1 cellular context compared by ENCODE assay signal in the genomic region with DNA sequence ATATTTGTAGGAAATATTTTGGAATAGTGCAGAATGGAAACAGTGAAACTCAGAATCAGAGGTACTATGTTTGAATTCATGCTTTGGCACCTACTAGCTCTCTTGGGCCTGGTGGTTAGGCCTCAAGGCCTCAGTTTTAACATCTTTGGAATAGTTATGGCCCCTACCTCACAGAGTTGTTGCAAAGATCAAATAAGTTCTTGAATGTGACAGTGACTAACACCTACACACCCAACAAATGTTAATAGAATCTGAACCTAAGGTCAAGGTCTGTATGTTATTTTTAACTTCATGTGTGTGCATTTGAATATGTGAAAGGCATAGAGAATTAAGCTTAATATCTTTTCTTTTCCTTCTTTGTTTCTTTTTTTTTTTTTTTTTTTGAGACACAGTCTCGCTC.
TF ChIP-seq lines count a peak whose summit lies in the region.

No MANE protein-coding gene starts in this region.

TF ChIP-seq in HepG2, 621 proteins besides CTCF, POLR2A, EP300 and RAD21 (continued from another document and continues in another):
- TF ChIP-seq GABPB1 (CRISPR knock-in tag; IDR thresholded peaks at IDR 0.05), result no peak
- TF ChIP-seq HOXA5 (CRISPR knock-in tag; IDR thresholded peaks at IDR 0.05), result 0 out of 2 replicates have a peak, but pooled peaks have one; percentile 32
- no peak for TF ChIP-seq HOXA9 (CRISPR knock-in tag; IDR thresholded peaks at IDR 0.05; ENCODE audit: borderline replicate concordance)
- no peak for TF ChIP-seq SMAD3 (CRISPR knock-in tag; IDR thresholded peaks at IDR 0.05)
- TF ChIP-seq, protein P1, sequence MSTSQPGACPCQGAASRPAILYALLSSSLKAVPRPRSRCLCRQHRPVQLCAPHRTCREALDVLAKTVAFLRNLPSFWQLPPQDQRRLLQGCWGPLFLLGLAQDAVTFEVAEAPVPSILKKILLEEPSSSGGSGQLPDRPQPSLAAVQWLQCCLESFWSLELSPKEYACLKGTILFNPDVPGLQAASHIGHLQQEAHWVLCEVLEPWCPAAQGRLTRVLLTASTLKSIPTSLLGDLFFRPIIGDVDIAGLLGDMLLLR (CRISPR knock-in tag; IDR thresholded peaks at IDR 0.05), result no peak
- no peak for TF ChIP-seq ZNF883 (CRISPR knock-in tag; IDR thresholded peaks at IDR 0.05; ENCODE audit: not compliant biosample characterization)
- no peak for TF ChIP-seq ZSCAN31 (CRISPR knock-in tag; IDR thresholded peaks at IDR 0.05; ENCODE audit: low read depth)
- TF ChIP-seq TP53 (CRISPR knock-in tag; conservative IDR thresholded peaks at IDR 0.05), result no peak
- peak; percentile 36; the same call in 1 of the 2 replicates for TF ChIP-seq TCF7 (IDR thresholded peaks at IDR 0.05; ENCODE audit: low read depth)
- TF ChIP-seq NR1H2 (CRISPR knock-in tag; IDR thresholded peaks at IDR 0.05; ENCODE audit: borderline replicate concordance, low read depth), result no peak
- TF ChIP-seq PHF5A (CRISPR knock-in tag; IDR thresholded peaks at IDR 0.05; ENCODE audit: low read depth, unreplicated experiment), result no peak
- TF ChIP-seq ZFP36L2 (CRISPR knock-in tag; IDR thresholded peaks at IDR 0.05), result no peak
- TF ChIP-seq, protein P2, sequence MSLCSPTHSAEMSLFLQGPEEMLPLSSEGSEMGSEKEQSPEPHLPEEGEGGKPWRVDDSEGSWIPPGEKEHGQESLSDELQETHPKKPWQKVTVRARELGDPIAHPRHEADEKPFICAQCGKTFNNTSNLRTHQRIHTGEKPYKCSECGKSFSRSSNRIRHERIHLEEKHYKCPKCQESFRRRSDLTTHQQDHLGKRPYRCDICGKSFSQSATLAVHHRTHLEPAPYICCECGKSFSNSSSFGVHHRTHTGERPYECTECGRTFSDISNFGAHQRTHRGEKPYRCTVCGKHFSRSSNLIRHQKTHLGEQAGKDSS (CRISPR knock-in tag; IDR thresholded peaks at IDR 0.05; ENCODE audit: borderline replicate concordance, low read depth), result no peak
- TF ChIP-seq MED1 (CRISPR knock-in tag; IDR thresholded peaks at IDR 0.05), result peak; percentile 38; the same call in 1 of the 2 replicates
- TF ChIP-seq ZFYVE20 (CRISPR knock-in tag; IDR thresholded peaks at IDR 0.05; ENCODE audit: borderline replicate concordance, low read depth), result no peak
- no peak for TF ChIP-seq ZFP36L1 (CRISPR knock-in tag; IDR thresholded peaks at IDR 0.05)
- peak; percentile 75 for TF ChIP-seq RARA (CRISPR knock-in tag; IDR thresholded peaks at IDR 0.05)
- no peak for TF ChIP-seq RXRA (CRISPR knock-in tag; IDR thresholded peaks at IDR 0.05)
- TF ChIP-seq ZNF768 (CRISPR knock-in tag; IDR thresholded peaks at IDR 0.05), result no peak
- no peak for TF ChIP-seq SMARCC2 (IDR thresholded peaks at IDR 0.05)
- 0 out of 2 replicates have a peak, but pooled peaks have one; percentile 19 for TF ChIP-seq ELF3 (CRISPR knock-in tag; IDR thresholded peaks at IDR 0.05)
- TF ChIP-seq, protein P3, sequence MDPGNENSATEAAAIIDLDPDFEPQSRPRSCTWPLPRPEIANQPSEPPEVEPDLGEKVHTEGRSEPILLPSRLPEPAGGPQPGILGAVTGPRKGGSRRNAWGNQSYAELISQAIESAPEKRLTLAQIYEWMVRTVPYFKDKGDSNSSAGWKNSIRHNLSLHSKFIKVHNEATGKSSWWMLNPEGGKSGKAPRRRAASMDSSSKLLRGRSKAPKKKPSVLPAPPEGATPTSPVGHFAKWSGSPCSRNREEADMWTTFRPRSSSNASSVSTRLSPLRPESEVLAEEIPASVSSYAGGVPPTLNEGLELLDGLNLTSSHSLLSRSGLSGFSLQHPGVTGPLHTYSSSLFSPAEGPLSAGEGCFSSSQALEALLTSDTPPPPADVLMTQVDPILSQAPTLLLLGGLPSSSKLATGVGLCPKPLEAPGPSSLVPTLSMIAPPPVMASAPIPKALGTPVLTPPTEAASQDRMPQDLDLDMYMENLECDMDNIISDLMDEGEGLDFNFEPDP (CRISPR knock-in tag; conservative IDR thresholded peaks at IDR 0.05), result no peak
- TF ChIP-seq, protein P4, sequence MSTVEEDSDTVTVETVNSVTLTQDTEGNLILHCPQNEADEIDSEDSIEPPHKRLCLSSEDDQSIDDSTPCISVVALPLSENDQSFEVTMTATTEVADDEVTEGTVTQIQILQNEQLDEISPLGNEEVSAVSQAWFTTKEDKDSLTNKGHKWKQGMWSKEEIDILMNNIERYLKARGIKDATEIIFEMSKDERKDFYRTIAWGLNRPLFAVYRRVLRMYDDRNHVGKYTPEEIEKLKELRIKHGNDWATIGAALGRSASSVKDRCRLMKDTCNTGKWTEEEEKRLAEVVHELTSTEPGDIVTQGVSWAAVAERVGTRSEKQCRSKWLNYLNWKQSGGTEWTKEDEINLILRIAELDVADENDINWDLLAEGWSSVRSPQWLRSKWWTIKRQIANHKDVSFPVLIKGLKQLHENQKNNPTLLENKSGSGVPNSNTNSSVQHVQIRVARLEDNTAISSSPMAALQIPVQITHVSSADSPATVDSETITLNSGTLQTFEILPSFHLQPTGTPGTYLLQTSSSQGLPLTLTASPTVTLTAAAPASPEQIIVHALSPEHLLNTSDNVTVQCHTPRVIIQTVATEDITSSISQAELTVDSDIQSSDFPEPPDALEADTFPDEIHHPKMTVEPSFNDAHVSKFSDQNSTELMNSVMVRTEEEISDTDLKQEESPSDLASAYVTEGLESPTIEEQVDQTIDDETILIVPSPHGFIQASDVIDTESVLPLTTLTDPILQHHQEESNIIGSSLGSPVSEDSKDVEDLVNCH (CRISPR knock-in tag; IDR thresholded peaks at IDR 0.05), result no peak
- TF ChIP-seq TBL1XR1 (IDR thresholded peaks at IDR 0.05; ENCODE audit: borderline replicate concordance, low read length, partially characterized antibody), result no peak
- no peak for TF ChIP-seq ZFP90 (CRISPR knock-in tag; IDR thresholded peaks at IDR 0.05; ENCODE audit: borderline replicate concordance)
- TF ChIP-seq, protein P5, sequence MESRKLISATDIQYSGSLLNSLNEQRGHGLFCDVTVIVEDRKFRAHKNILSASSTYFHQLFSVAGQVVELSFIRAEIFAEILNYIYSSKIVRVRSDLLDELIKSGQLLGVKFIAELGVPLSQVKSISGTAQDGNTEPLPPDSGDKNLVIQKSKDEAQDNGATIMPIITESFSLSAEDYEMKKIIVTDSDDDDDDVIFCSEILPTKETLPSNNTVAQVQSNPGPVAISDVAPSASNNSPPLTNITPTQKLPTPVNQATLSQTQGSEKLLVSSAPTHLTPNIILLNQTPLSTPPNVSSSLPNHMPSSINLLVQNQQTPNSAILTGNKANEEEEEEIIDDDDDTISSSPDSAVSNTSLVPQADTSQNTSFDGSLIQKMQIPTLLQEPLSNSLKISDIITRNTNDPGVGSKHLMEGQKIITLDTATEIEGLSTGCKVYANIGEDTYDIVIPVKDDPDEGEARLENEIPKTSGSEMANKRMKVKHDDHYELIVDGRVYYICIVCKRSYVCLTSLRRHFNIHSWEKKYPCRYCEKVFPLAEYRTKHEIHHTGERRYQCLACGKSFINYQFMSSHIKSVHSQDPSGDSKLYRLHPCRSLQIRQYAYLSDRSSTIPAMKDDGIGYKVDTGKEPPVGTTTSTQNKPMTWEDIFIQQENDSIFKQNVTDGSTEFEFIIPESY (CRISPR knock-in tag; IDR thresholded peaks at IDR 0.05), result no peak
- no peak for TF ChIP-seq ZNF17 (CRISPR knock-in tag; IDR thresholded peaks at IDR 0.05)
- no peak for TF ChIP-seq DNMT3B (CRISPR knock-in tag; conservative IDR thresholded peaks at IDR 0.05)
- TF ChIP-seq ZFP82 (CRISPR knock-in tag; IDR thresholded peaks at IDR 0.05; ENCODE audit: borderline replicate concordance), result no peak
- 0 out of 2 replicates have a peak, but pooled peaks have one; percentile 23 for TF ChIP-seq CREM (IDR thresholded peaks at IDR 0.05)
- no peak for TF ChIP-seq CREM (CRISPR knock-in tag; IDR thresholded peaks at IDR 0.05)
- TF ChIP-seq ZNF747 (CRISPR knock-in tag; IDR thresholded peaks at IDR 0.05; ENCODE audit: borderline replicate concordance), result no peak
- no peak for TF ChIP-seq MAZ (IDR thresholded peaks at IDR 0.05; ENCODE audit: borderline replicate concordance, low read depth, low read length)
- TF ChIP-seq MAZ (CRISPR knock-in tag; IDR thresholded peaks at IDR 0.05; ENCODE audit: low read depth), result no peak
- no peak for TF ChIP-seq ZMYM3 (CRISPR knock-in tag; IDR thresholded peaks at IDR 0.05)
- TF ChIP-seq, protein P6, sequence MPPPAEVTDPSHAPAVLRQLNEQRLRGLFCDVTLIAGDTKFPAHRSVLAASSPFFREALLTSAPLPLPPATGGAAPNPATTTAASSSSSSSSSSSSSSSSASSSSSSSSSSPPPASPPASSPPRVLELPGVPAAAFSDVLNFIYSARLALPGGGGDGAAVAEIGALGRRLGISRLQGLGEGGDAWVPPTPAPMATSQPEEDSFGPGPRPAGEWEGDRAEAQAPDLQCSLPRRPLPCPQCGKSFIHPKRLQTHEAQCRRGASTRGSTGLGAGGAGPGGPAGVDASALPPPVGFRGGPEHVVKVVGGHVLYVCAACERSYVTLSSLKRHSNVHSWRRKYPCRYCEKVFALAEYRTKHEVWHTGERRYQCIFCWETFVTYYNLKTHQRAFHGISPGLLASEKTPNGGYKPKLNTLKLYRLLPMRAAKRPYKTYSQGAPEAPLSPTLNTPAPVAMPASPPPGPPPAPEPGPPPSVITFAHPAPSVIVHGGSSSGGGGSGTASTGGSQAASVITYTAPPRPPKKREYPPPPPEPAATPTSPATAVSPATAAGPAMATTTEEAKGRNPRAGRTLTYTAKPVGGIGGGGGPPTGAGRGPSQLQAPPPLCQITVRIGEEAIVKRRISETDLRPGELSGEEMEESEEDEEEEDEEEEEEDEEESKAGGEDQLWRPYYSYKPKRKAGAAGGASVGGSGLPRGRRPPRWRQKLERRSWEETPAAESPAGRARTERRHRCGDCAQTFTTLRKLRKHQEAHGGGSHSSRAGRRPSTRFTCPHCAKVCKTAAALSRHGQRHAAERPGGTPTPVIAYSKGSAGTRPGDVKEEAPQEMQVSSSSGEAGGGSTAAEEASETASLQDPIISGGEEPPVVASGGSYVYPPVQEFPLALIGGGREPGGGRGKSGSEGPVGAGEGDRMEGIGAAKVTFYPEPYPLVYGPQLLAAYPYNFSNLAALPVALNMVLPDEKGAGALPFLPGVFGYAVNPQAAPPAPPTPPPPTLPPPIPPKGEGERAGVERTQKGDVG (CRISPR knock-in tag; IDR thresholded peaks at IDR 0.05; ENCODE audit: borderline replicate concordance), result no peak
- TF ChIP-seq ZSCAN20 (CRISPR knock-in tag; IDR thresholded peaks at IDR 0.05; ENCODE audit: borderline replicate concordance), result no peak
- TF ChIP-seq TAF15 (IDR thresholded peaks at IDR 0.05; ENCODE audit: low read depth, low read length, poor library complexity, severe bottlenecking), result no peak
- TF ChIP-seq, protein P7, sequence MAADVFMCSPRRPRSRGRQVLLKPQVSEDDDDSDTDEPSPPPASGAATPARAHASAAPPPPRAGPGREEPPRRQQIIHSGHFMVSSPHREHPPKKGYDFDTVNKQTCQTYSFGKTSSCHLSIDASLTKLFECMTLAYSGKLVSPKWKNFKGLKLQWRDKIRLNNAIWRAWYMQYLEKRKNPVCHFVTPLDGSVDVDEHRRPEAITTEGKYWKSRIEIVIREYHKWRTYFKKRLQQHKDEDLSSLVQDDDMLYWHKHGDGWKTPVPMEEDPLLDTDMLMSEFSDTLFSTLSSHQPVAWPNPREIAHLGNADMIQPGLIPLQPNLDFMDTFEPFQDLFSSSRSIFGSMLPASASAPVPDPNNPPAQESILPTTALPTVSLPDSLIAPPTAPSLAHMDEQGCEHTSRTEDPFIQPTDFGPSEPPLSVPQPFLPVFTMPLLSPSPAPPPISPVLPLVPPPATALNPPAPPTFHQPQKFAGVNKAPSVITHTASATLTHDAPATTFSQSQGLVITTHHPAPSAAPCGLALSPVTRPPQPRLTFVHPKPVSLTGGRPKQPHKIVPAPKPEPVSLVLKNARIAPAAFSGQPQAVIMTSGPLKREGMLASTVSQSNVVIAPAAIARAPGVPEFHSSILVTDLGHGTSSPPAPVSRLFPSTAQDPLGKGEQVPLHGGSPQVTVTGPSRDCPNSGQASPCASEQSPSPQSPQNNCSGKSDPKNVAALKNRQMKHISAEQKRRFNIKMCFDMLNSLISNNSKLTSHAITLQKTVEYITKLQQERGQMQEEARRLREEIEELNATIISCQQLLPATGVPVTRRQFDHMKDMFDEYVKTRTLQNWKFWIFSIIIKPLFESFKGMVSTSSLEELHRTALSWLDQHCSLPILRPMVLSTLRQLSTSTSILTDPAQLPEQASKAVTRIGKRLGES (CRISPR knock-in tag; IDR thresholded peaks at IDR 0.05; ENCODE audit: borderline replicate concordance), result no peak
- TF ChIP-seq, protein P8, sequence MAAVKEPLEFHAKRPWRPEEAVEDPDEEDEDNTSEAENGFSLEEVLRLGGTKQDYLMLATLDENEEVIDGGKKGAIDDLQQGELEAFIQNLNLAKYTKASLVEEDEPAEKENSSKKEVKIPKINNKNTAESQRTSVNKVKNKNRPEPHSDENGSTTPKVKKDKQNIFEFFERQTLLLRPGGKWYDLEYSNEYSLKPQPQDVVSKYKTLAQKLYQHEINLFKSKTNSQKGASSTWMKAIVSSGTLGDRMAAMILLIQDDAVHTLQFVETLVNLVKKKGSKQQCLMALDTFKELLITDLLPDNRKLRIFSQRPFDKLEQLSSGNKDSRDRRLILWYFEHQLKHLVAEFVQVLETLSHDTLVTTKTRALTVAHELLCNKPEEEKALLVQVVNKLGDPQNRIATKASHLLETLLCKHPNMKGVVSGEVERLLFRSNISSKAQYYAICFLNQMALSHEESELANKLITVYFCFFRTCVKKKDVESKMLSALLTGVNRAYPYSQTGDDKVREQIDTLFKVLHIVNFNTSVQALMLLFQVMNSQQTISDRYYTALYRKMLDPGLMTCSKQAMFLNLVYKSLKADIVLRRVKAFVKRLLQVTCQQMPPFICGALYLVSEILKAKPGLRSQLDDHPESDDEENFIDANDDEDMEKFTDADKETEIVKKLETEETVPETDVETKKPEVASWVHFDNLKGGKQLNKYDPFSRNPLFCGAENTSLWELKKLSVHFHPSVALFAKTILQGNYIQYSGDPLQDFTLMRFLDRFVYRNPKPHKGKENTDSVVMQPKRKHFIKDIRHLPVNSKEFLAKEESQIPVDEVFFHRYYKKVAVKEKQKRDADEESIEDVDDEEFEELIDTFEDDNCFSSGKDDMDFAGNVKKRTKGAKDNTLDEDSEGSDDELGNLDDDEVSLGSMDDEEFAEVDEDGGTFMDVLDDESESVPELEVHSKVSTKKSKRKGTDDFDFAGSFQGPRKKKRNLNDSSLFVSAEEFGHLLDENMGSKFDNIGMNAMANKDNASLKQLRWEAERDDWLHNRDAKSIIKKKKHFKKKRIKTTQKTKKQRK (IDR thresholded peaks at IDR 0.05; ENCODE audit: low read length), result no peak
- TF ChIP-seq HNRNPUL1 (IDR thresholded peaks at IDR 0.05; ENCODE audit: low read depth, low read length), result no peak
- no peak for TF ChIP-seq TCF7L2 (IDR thresholded peaks at IDR 0.05; ENCODE audit: low read depth, low read length)
- no peak for TF ChIP-seq ADNP (CRISPR knock-in tag; IDR thresholded peaks at IDR 0.05)
- TF ChIP-seq ZBTB20 (CRISPR knock-in tag; IDR thresholded peaks at IDR 0.05; ENCODE audit: borderline replicate concordance, low read depth), result no peak
- TF ChIP-seq ZNF878 (CRISPR knock-in tag; IDR thresholded peaks at IDR 0.05), result no peak
- no peak for TF ChIP-seq CAMTA2 (CRISPR knock-in tag; IDR thresholded peaks at IDR 0.05; ENCODE audit: borderline replicate concordance)
